ENCODE assay signal across 27 cellular contexts in genomic region chr10:44063686-44064085, GRCh38.
"Had no signal": no experiment of that assay in that cellular context is flagged by ENCODE, and none has a peak within 500 bp of the region (broad histone marks: within the 10 kb centered on the region; RNA-seq: fewer than 3 reads in every experiment).

No MANE protein-coding gene starts in this region.

- H3K4me3 Mint-ChIP-seq: stimulated activated effector memory CD8-positive, alpha-beta T cell treated with anti-CD3 and anti-CD28 coated beads, Interleukin-12 subunit alpha, Interleukin-12 subunit beta, amount 100 ng/mL, for 72 hours; stimulated activated memory B cell treated with anti-CD40 and anti-IgM and Interleukin-4, amounts not matched to agents 10 μg/mL and 1 μg/mL and 100 μg/mL, for 72 hours; stimulated activated naive B cell treated with anti-CD40 and anti-IgM and Interleukin-4, amounts not matched to agents 10 μg/mL and 1 μg/mL and 100 μg/mL, for 72 hours; stimulated activated naive CD8-positive, alpha-beta T cell treated with anti-CD3 and anti-CD28 coated beads, Interleukin-15, Interleukin-2, amounts not matched to agents 100 ng/mL and 50 ng/mL, for 24 hours; type B pancreatic cell had no signal

- H3K36me3 ChIP-seq: stomach, suprapubic skin, thoracic aorta, thyroid gland, tibial artery, tibial nerve, transverse colon, upper lobe of left lung, upper lobe of right lung, uterus, vagina had no signal

- H3K27ac Mint-ChIP-seq: stimulated activated effector memory CD8-positive, alpha-beta T cell treated with anti-CD3 and anti-CD28 coated beads, Interleukin-12 subunit alpha, Interleukin-12 subunit beta, amount 100 ng/mL, for 72 hours; stimulated activated memory B cell treated with anti-CD40 and anti-IgM and Interleukin-4, amounts not matched to agents 10 μg/mL and 1 μg/mL and 100 μg/mL, for 72 hours; stimulated activated naive B cell treated with anti-CD40 and anti-IgM and Interleukin-4, amounts not matched to agents 10 μg/mL and 1 μg/mL and 100 μg/mL, for 72 hours; stimulated activated naive CD8-positive, alpha-beta T cell treated with anti-CD3 and anti-CD28 coated beads, Interleukin-15, Interleukin-2, amounts not matched to agents 100 ng/mL and 50 ng/mL, for 24 hours; type B pancreatic cell had no signal

- H3K4me1 ChIP-seq: thyroid gland, upper lobe of right lung, uterus had no signal

- H3K4me1 Mint-ChIP-seq: stimulated activated effector memory CD8-positive, alpha-beta T cell treated with anti-CD3 and anti-CD28 coated beads, Interleukin-12 subunit alpha, Interleukin-12 subunit beta, amount 100 ng/mL, for 72 hours; stimulated activated memory B cell treated with anti-CD40 and anti-IgM and Interleukin-4, amounts not matched to agents 10 μg/mL and 1 μg/mL and 100 μg/mL, for 72 hours; stimulated activated naive B cell treated with anti-CD40 and anti-IgM and Interleukin-4, amounts not matched to agents 10 μg/mL and 1 μg/mL and 100 μg/mL, for 72 hours had no signal

- H3K9me3 ChIP-seq: stomach, suprapubic skin, testis, thoracic aorta, thyroid gland, tibial artery, tibial nerve, transverse colon, upper lobe of left lung, upper lobe of right lung, uterus, vagina had no signal

- H3K9me3 Mint-ChIP-seq: stimulated activated effector memory CD8-positive, alpha-beta T cell treated with anti-CD3 and anti-CD28 coated beads, Interleukin-12 subunit alpha, Interleukin-12 subunit beta, amount 100 ng/mL, for 72 hours; stimulated activated memory B cell treated with anti-CD40 and anti-IgM and Interleukin-4, amounts not matched to agents 10 μg/mL and 1 μg/mL and 100 μg/mL, for 72 hours; stimulated activated naive CD8-positive, alpha-beta T cell treated with anti-CD3 and anti-CD28 coated beads, Interleukin-15, Interleukin-2, amounts not matched to agents 100 ng/mL and 50 ng/mL, for 24 hours; type B pancreatic cell had no signal

- H3K27me3 Mint-ChIP-seq: stimulated activated naive CD8-positive, alpha-beta T cell treated with anti-CD3 and anti-CD28 coated beads, Interleukin-15, Interleukin-2, amounts not matched to agents 100 ng/mL and 50 ng/mL, for 24 hours had no signal

- DNase-seq: stimulated activated CD4-positive, alpha-beta T cell treated with anti-CD3 and anti-CD28 coated beads, Interleukin-2, amount 100 ng/mL, for 24 hours; stimulated activated CD4-positive, alpha-beta T cell treated with anti-CD3 and anti-CD28 coated beads, Interleukin-2, amount 100 ng/mL, for 48 hours; stimulated activated CD4-positive, alpha-beta T cell treated with anti-CD3 and anti-CD28 coated beads, Interleukin-4, amount 100 ng/mL, for 1 hour; stimulated activated CD4-positive, alpha-beta T cell treated with anti-CD3 and anti-CD28 coated beads, Interleukin-4, amount 100 ng/mL, for 24 hours; stimulated activated CD4-positive, alpha-beta T cell treated with anti-CD3 and anti-CD28 coated beads, Interleukin-4, amount 100 ng/mL, for 4 hours; stimulated activated CD8-positive, alpha-beta memory T cell treated with anti-CD3 and anti-CD28 coated beads, Interleukin-4, amount 100 ng/mL, for 48 hours; stimulated activated naive B cell treated with anti-CD40 and anti-IgM and Interleukin-4, amounts not matched to agents 10 μg/mL and 1 μg/mL and 100 μg/mL, for 72 hours; stimulated activated naive CD4-positive, alpha-beta T cell; stimulated activated naive CD4-positive, alpha-beta T cell treated with Interleukin-2 at 50 U/mL for 16 hours; stomach; substantia nigra; testis; thyroid gland; tibial artery; transverse colon; trophoblast cell; upper lobe of left lung; upper lobe of right lung had no signal

- ATAC-seq: stimulated activated effector memory CD8-positive, alpha-beta T cell treated with anti-CD3 and anti-CD28 coated beads, Interleukin-12 subunit alpha, Interleukin-12 subunit beta, amount 100 ng/mL, for 72 hours; stimulated activated naive B cell treated with anti-CD40 and anti-IgM and Interleukin-4, amounts not matched to agents 10 μg/mL and 1 μg/mL and 100 μg/mL, for 72 hours; upper lobe of right lung had no signal

- H3K27me3 ChIP-seq: stomach, suprapubic skin, testis, thyroid gland, tibial artery, tibial nerve, transverse colon, upper lobe of left lung, upper lobe of right lung, uterus, vagina had no signal

- H3K27ac ChIP-seq: suprapubic skin, testis, thoracic aorta, thyroid gland, tibial nerve, transverse colon, upper lobe of left lung, upper lobe of right lung, vagina had no signal

- H3K4me3 ChIP-seq: stomach, suprapubic skin, testis, thoracic aorta, thyroid gland, tibial artery, tibial nerve, transverse colon, upper lobe of left lung, upper lobe of right lung, uterus, vagina had no signal
